ENCODE assay signal across 10 cellular contexts in the genomic region with DNA sequence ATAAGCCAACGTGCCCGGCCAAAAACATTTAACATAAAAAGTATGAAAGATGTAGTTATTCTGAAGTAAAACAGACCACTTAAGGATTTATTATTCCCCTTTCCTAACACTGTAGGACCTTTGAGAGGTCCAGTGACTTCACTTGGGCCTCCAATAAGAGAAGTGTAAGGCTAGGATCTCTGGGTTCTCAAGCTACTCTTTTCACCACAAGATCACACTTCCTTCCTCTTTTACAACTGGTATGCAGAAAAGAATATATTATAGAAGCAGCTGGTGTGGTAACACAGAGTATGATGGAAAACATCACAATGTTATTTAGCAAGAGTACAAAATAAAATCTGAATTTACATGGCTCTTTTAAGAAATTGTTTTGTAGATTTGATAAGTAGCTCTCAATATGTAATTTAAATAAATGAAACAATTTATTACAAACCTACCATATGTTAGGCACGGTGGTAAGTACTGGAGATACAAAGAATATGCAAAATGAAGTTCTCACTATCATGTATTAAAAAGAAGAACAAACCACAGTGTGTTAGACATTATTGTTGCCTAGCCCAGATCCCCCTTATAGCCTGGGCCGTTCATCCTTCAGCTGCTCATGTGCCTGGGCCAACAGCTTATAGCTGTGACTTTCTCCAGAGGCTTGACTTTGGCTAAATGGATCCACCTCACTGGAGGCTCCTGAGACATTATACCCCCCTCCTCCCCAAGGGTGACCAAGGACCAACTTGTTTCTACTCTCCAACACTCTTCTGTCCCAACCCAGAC. TPM values are rescaled to one million over a fixed set of nuclear protein-coding genes. Genes with fewer than 3 reads are reported as not detected.
DNase-seq lines count a peak whose midpoint lies in the region; ATAC-seq, FAIRE-seq and TF ChIP-seq lines count a peak whose summit lies in the region.
"Had no signal": no experiment of that assay in that cellular context is flagged by ENCODE, and none has a peak within 500 bp of the region (broad histone marks: within the 10 kb centered on the region; RNA-seq: fewer than 3 reads in every experiment).

No MANE protein-coding gene starts in this region.

- peak; percentile 18 for FAIRE-seq in GM12878 (lab: Jason Lieb, UNC)
- FAIRE-seq: islet of Langerhans had no signal

- peak overlapping the region in 10 of 11 experiments; percentile 31 to 77 (median 55); a peak in 16 of 22 replicates for H3K9ac ChIP-seq in BLaER1 treated with 17β-estradiol and CSF1 and Interleukin-3, amounts not matched to agents 10 nM and 100 nM
- no peak overlapping the region for H3K9ac ChIP-seq in GM12878 (ENCODE audit: control insufficient read depth, insufficient read depth, low read length)

- no peak overlapping the region for H3K27ac Mint-ChIP-seq in activated CD8-positive, alpha-beta memory T cell treated with anti-CD3 and anti-CD28 coated beads, Interleukin-2, amount 10 ng/mL, durations not matched to agents 7 days and 5 days

- SMC1A ChIA-PET in GM12878 (lab: Charles Lee; ENCODE audit: uncharacterized antibody, unreplicated experiment), result interaction anchor here (0.7 to 3.0 kb wide), 11 partner anchors 8 to 76 kb away, joined by 3 to 12 read pairs (median 4); no protein-coding TSS in a partner anchor

- POLR2A ChIA-PET in GM12878 (lab: Charles Lee), result no interaction called here

- H3K27me3 Mint-ChIP-seq in activated CD8-positive, alpha-beta memory T cell treated with anti-CD3 and anti-CD28 coated beads, Interleukin-2, amount 10 ng/mL, durations not matched to agents 7 days and 5 days, result peaks cover 22% of the 10 kb centered on the region

- no peaks in the 10 kb centered on the region for H3K36me3 Mint-ChIP-seq in activated CD8-positive, alpha-beta memory T cell treated with anti-CD3 and anti-CD28 coated beads, Interleukin-2, amount 10 ng/mL, durations not matched to agents 7 days and 5 days

- 12% methylated on average over 4 of the region's 4 CpGs for WGBS in GM12878 (ENCODE audit: insufficient coverage, insufficient replicate concordance, low lambda C conversion rate, missing lambda C conversion rate)

- no peak for TF ChIP-seq EP300 in GM12878 (IDR thresholded peaks at IDR 0.05; ENCODE audit: borderline replicate concordance in 1 of 2, control insufficient read depth in 1 of 2, low read depth in 2 of 2, low read length in 2 of 2)

- ATAC-seq in HG03439 (IDR thresholded peaks at IDR 0.05; ENCODE audit: unreplicated experiment) (peak; percentile 80), GM12878 (peak; percentile 78)
- no peak for ATAC-seq in activated CD8-positive, alpha-beta memory T cell treated with anti-CD3 and anti-CD28 coated beads, Interleukin-2, amount 10 ng/mL, durations not matched to agents 7 days and 5 days

- TF ChIP-seq CTCF in GM20000 (IDR thresholded peaks at IDR 0.05; ENCODE audit: extremely low read depth, missing control alignments) (no peak), GM12878 (IDR thresholded peaks at IDR 0.05 in 2 of 3, conservative IDR thresholded peaks at IDR 0.05 in 1 of 3; ENCODE audit: control insufficient read depth in 2 of 3, extremely low read depth in 1 of 3, insufficient read depth in 1 of 3, low read depth in 3 of 3, low read length in 3 of 3) (no peak)

- H3K79me2 ChIP-seq in GM12878 (ENCODE audit: control insufficient read depth, insufficient read depth, low read length), result no peaks in the 10 kb centered on the region

- in situ Hi-C loops in GM12878 (cut with MboI), result no loop called here

- H3K4me1 Mint-ChIP-seq in activated CD8-positive, alpha-beta memory T cell treated with anti-CD3 and anti-CD28 coated beads, Interleukin-2, amount 10 ng/mL, durations not matched to agents 7 days and 5 days, result peaks cover 4% of the 10 kb centered on the region

- H3K27me3 ChIP-seq in BLaER1 treated with 17β-estradiol and CSF1 and Interleukin-3, amounts not matched to agents 10 nM and 100 nM, result no peaks in the 10 kb centered on the region
- H3K27me3 ChIP-seq in GM12878 (replicated peaks in 1 of 2; ENCODE audit: control insufficient read depth in 2 of 2, insufficient read depth in 2 of 2, low read length in 1 of 2), result no peaks in the 10 kb centered on the region

- intact Hi-C loops in GM12878 (cut with micrococcal nuclease; ENCODE audit: unreplicated experiment), result no loop called here

- H3K27ac ChIP-seq in BLaER1 treated with 17β-estradiol and CSF1 and Interleukin-3, amounts not matched to agents 10 nM and 100 nM, result peak overlapping the region; percentile 70 to 92 (median 82)
- H3K27ac ChIP-seq in GM12878 (ENCODE audit: control insufficient read depth, insufficient read depth), result no peak overlapping the region

- H3K4me1 ChIP-seq in BLaER1 treated with 17β-estradiol and CSF1 and Interleukin-3, amounts not matched to agents 10 nM and 100 nM, result peaks cover 14 to 62% (median 30%) of the 10 kb centered on the region in 10 experiments
- peaks cover 6% of the 10 kb centered on the region; the same call in 1 of the 2 replicates for H3K4me1 ChIP-seq in GM12878 (ENCODE audit: control insufficient read depth, insufficient read depth, low read length)

- no peak overlapping the region for H2AFZ ChIP-seq in GM12878 (ENCODE audit: control insufficient read depth, low read depth, low read length)

- no peaks in the 10 kb centered on the region for H3K9me3 Mint-ChIP-seq in activated CD8-positive, alpha-beta memory T cell treated with anti-CD3 and anti-CD28 coated beads, Interleukin-2, amount 10 ng/mL, durations not matched to agents 7 days and 5 days (ENCODE audit: low read depth)

- RAD21 ChIA-PET in GM12878 (lab: Charles Lee; ENCODE audit: unreplicated experiment), result interaction anchor here (0.6 to 2.3 kb wide), 7 partner anchors 29 to 77 kb away, joined by 3 to 14 read pairs (median 4); no protein-coding TSS in a partner anchor

- peak overlapping the region; percentile 47 to 94 (median 62) for H3K4me2 ChIP-seq in BLaER1 treated with 17β-estradiol and CSF1 and Interleukin-3, amounts not matched to agents 10 nM and 100 nM
- H3K4me2 ChIP-seq in GM12878 (ENCODE audit: control insufficient read depth, insufficient read depth), result no peak overlapping the region

- TF ChIP-seq POLR2A in GM12878 (IDR thresholded peaks at IDR 0.05; ENCODE audit: low read depth, low read length), result no peak

- no peaks in the 10 kb centered on the region for H4K20me1 ChIP-seq in BLaER1 treated with 17β-estradiol and CSF1 and Interleukin-3, amounts not matched to agents 10 nM and 100 nM
- no peaks in the 10 kb centered on the region for H4K20me1 ChIP-seq in GM12878 (ENCODE audit: control insufficient read depth, insufficient read depth)

- TF ChIP-seq RAD21 in GM12878 (IDR thresholded peaks at IDR 0.05; ENCODE audit: insufficient read depth, low read depth, low read length), result no peak

- peaks cover 0 to 31% (median 19%) of the 10 kb centered on the region in 11 experiments; a peak in 19 of 22 replicates for H3K9me3 ChIP-seq in BLaER1 treated with 17β-estradiol and CSF1 and Interleukin-3, amounts not matched to agents 10 nM and 100 nM (replicated peaks in 1 of 11)
- no peaks in the 10 kb centered on the region; the same call in 2 of the 3 replicates for H3K9me3 ChIP-seq in GM12878 (replicated peaks; ENCODE audit: control insufficient read depth, insufficient read depth, low read length)

- DNase-seq in GM20000 (ENCODE audit: low spot score) (peak; percentile 50), GM12878 (ENCODE audit: low read depth, low spot score) (no peak), SK-N-DZ (ENCODE audit: low spot score) (no peak), NCI-H510A treated with DMSO at 0.1 percent for 48 hours (lab: John Stamatoyannopoulos, UW) (no peak)
- no peak for DNase-seq in activated CD8-positive, alpha-beta memory T cell treated with anti-CD3 and anti-CD28 coated beads, Interleukin-2, amount 10 ng/mL, durations not matched to agents 7 days and 5 days
- no peak for DNase-seq in stimulated activated CD4-positive, alpha-beta T cell treated with anti-CD3 and anti-CD28 coated beads, Interleukin-4, amount 100 ng/mL, for 4 hours
- DNase-seq: NCI-H187 had no signal

- H3K4me3 Mint-ChIP-seq in activated CD8-positive, alpha-beta memory T cell treated with anti-CD3 and anti-CD28 coated beads, Interleukin-2, amount 10 ng/mL, durations not matched to agents 7 days and 5 days, result no peak overlapping the region

- CTCF ChIA-PET in GM12878 (lab: Yijun Ruan, JAX), result interaction anchor here (0.6 to 2.5 kb wide), 5 partner anchors 31 to 76 kb away, joined by 3 to 13 read pairs (median 3); no protein-coding TSS in a partner anchor
- CTCF ChIA-PET in activated CD8-positive, alpha-beta memory T cell treated with anti-CD3 and anti-CD28 coated beads, Interleukin-2, amount 10 ng/mL, durations not matched to agents 7 days and 5 days (lab: Charles Lee), result interaction anchor here (1.0 to 1.8 kb wide), 3 partner anchors 11 to 32 kb away, joined by 3 to 6 read pairs (median 4); no protein-coding TSS in a partner anchor

- no TSS peak for BruUV-seq in GM12878 (replicated peaks; lab: Mats Ljungman, UMichigan)

- H3K36me3 ChIP-seq in BLaER1 treated with 17β-estradiol and CSF1 and Interleukin-3, amounts not matched to agents 10 nM and 100 nM, result no peaks in the 10 kb centered on the region
- H3K36me3 ChIP-seq in GM12878 (ENCODE audit: control insufficient read depth in 2 of 2, insufficient read depth in 2 of 2, low read length in 1 of 2), result no peaks in the 10 kb centered on the region

- H3K4me3 ChIP-seq in BLaER1 treated with 17β-estradiol and CSF1 and Interleukin-3, amounts not matched to agents 10 nM and 100 nM, result no peak overlapping the region
- no peak overlapping the region for H3K4me3 ChIP-seq in GM12878

RNA-seq across cellular contexts. Expression of a gene that starts 30.0 kb away (rescaled TPM):
- 58.4 and 60.4 TPM in 2 replicates for total RNA-seq in GM12878 (2013; cell fraction: nucleolus; rRNA removed)
- total RNA-seq in GM12878 (2014; rRNA removed), result 4.3 and 6.1 TPM in 2 replicates
- total RNA-seq in GM12878 (2014; rRNA removed; fragmentation: Illumina TruSeq; extraction: Trizol), result 5.9 and 7.7 TPM in 2 replicates
- total RNA-seq in GM12878 (2021), result 13.7 and 15.2 TPM in 2 replicates
- 23.9 TPM for polyA plus RNA-seq in GM12878 (2011; ENCODE audit: low read depth)
- 70.6 and 111 TPM in 2 replicates for polyA plus RNA-seq in GM12878 (2011; rRNA removed)
- polyA plus RNA-seq in GM12878 (2011; cell fraction: cytosol; rRNA removed), result 11.5 and 17.2 TPM in 2 replicates
- polyA plus RNA-seq in GM12878 (2011; cell fraction: nucleus; rRNA removed), result 29.8 and 40.3 TPM in 2 replicates
- 11.3 and 38.9 TPM in 2 replicates for polyA plus RNA-seq in GM12878 (2012)
- 11.8 and 17.4 TPM in 2 replicates for polyA plus RNA-seq in GM12878 (2014; fragmentation: Illumina TruSeq; extraction: Trizol)
- polyA plus RNA-seq in GM12878 (2014; fragmentation: Nextera tagmentation; extraction: Ambion mirVana), result 1 to 10 TPM; 1.9 to 3.5 TPM
- polyA plus RNA-seq in GM12878 (2014; rRNA removed), result 6.7 and 9.8 TPM in 2 replicates
- 1 to 10 TPM; 5.6 to 5.9 TPM for polyA plus RNA-seq in GM12878 (2016; fragmentation: Nextera tagmentation; extraction: Ambion mirVana)
- 21.5 and 22.2 TPM in 2 replicates for polyA minus RNA-seq in GM12878 (2011; rRNA and poly(A)+ RNA removed)
- 13.4 and 13.5 TPM in 2 replicates for polyA minus RNA-seq in GM12878 (2011; cell fraction: cytosol; rRNA and poly(A)+ RNA removed)
- polyA minus RNA-seq in GM12878 (2011; cell fraction: nucleus; rRNA and poly(A)+ RNA removed), result 22.3 and 25.1 TPM in 2 replicates
- polyA plus RNA-seq in SK-N-DZ (2014; cell fraction: cytosol; rRNA removed), result 14.5 and 15.0 TPM in 2 replicates
- polyA plus RNA-seq in SK-N-DZ (2014; cell fraction: nucleus; rRNA removed), result 47.1 and 73.1 TPM in 2 replicates
- total RNA-seq in activated CD8-positive, alpha-beta memory T cell treated with anti-CD3 and anti-CD28 coated beads, Interleukin-2, amount 10 ng/mL, durations not matched to agents 7 days and 5 days, result 10 to 100 TPM; 20.8 to 21.6 TPM

RNA-seq across cellular contexts. Expression of a gene that starts 51.2 kb away (rescaled TPM):
- total RNA-seq in GM12878 (2013; cell fraction: nucleolus; rRNA removed), result 64.3 and 69.7 TPM in 2 replicates
- 68.9 and 72.4 TPM in 2 replicates for total RNA-seq in GM12878 (2014; rRNA removed)
- total RNA-seq in GM12878 (2014; rRNA removed; fragmentation: Illumina TruSeq; extraction: Trizol), result 97.4 and 102 TPM in 2 replicates
- 165 and 169 TPM in 2 replicates for total RNA-seq in GM12878 (2021)
- polyA plus RNA-seq in GM12878 (2011; ENCODE audit: low read depth), result 154 TPM
- polyA plus RNA-seq in GM12878 (2011; rRNA removed), result 178 and 201 TPM in 2 replicates
- polyA plus RNA-seq in GM12878 (2011; cell fraction: cytosol; rRNA removed), result 117 and 138 TPM in 2 replicates
- 41.8 and 52.1 TPM in 2 replicates for polyA plus RNA-seq in GM12878 (2011; cell fraction: nucleus; rRNA removed)
- polyA plus RNA-seq in GM12878 (2012), result 224 and 271 TPM in 2 replicates
- polyA plus RNA-seq in GM12878 (2014; fragmentation: Illumina TruSeq; extraction: Trizol), result 149 and 194 TPM in 2 replicates
- polyA plus RNA-seq in GM12878 (2014; fragmentation: Nextera tagmentation; extraction: Ambion mirVana), result 10 to 100 TPM; 72.4 to 82.4 TPM
- 68.1 and 70.6 TPM in 2 replicates for polyA plus RNA-seq in GM12878 (2014; rRNA removed)
- 100 to 1,000 TPM; 109 to 117 TPM for polyA plus RNA-seq in GM12878 (2016; fragmentation: Nextera tagmentation; extraction: Ambion mirVana)
- 361 and 437 TPM in 2 replicates for polyA minus RNA-seq in GM12878 (2011; rRNA and poly(A)+ RNA removed)
- polyA minus RNA-seq in GM12878 (2011; cell fraction: cytosol; rRNA and poly(A)+ RNA removed), result 129 and 136 TPM in 2 replicates
- polyA minus RNA-seq in GM12878 (2011; cell fraction: nucleus; rRNA and poly(A)+ RNA removed), result 42.4 and 69.8 TPM in 2 replicates
- polyA plus RNA-seq in SK-N-DZ (2014; cell fraction: cytosol; rRNA removed), result 141 and 145 TPM in 2 replicates
- 45.9 and 53.7 TPM in 2 replicates for polyA plus RNA-seq in SK-N-DZ (2014; cell fraction: nucleus; rRNA removed)
- 100 to 1,000 TPM; 179 to 221 TPM for total RNA-seq in activated CD8-positive, alpha-beta memory T cell treated with anti-CD3 and anti-CD28 coated beads, Interleukin-2, amount 10 ng/mL, durations not matched to agents 7 days and 5 days
